In the genomic region with DNA sequence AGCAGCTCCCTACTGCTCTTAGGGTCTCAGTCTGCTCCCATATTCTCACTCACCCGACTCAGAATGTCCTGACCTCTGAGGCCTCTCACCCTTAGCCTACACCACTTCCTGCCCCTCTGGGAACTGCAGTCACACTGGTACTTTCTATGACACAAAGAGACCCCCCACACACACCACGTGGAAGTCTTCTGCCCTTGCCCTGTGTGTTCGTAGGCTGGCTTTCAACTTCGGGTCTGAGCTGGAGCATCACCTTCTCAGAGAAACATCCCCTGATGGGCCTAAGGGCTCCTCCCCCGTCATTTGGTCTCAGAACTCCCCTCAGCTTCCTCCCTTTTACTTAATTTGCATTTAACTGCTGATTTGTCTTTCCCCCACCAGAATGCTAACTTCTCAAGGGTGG, we compare ENCODE assay signal across 8 cellular contexts. TPM values are rescaled to one million over a fixed set of nuclear protein-coding genes. Genes with fewer than 3 reads are reported as not detected.
DNase-seq lines count a peak whose midpoint lies in the region; ATAC-seq, FAIRE-seq and TF ChIP-seq lines count a peak whose summit lies in the region.
"Not testable (repeated sequence)": the region's sequence is repeated elsewhere in the genome, so short reads cannot be mapped to it uniquely, and the experiment has no call there.

No MANE protein-coding gene starts in this region.

- H3K27me3 Mint-ChIP-seq in activated CD4-positive, alpha-beta T cell treated with anti-CD3 and anti-CD28 coated beads, Interleukin-2, amount 10 ng/mL, durations not matched to agents 7 days and 5 days; activated naive CD8-positive, alpha-beta T cell treated with anti-CD3 and anti-CD28 coated beads, Interleukin-2, amount 10 ng/mL, durations not matched to agents 7 days and 5 days: not testable (repeated sequence)

- FAIRE-seq in GM12891 (lab: Jason Lieb, UNC), result peak; percentile 35

- CTCF ChIA-PET in activated CD4-positive, alpha-beta T cell treated with anti-CD3 and anti-CD28 coated beads, Interleukin-2, amount 10 ng/mL, durations not matched to agents 7 days and 5 days (lab: Charles Lee), result not testable (repeated sequence)

- TF ChIP-seq POLR2A in GM12891 (IDR thresholded peaks at IDR 0.05; ENCODE audit: low read depth, low read length), result not testable (repeated sequence)

- not testable (repeated sequence) for H3K9me3 Mint-ChIP-seq in activated CD4-positive, alpha-beta T cell treated with anti-CD3 and anti-CD28 coated beads, Interleukin-2, amount 10 ng/mL, durations not matched to agents 7 days and 5 days; activated naive CD8-positive, alpha-beta T cell treated with anti-CD3 and anti-CD28 coated beads, Interleukin-2, amount 10 ng/mL, durations not matched to agents 7 days and 5 days

- ATAC-seq in GM19328 (IDR thresholded peaks at IDR 0.05; ENCODE audit: unreplicated experiment) (peak; percentile 59), GM21786 (IDR thresholded peaks at IDR 0.05; ENCODE audit: unreplicated experiment) (peak; percentile 75), HG03039 (IDR thresholded peaks at IDR 0.05; ENCODE audit: unreplicated experiment) (peak; percentile 75), HG03521 (IDR thresholded peaks at IDR 0.05; ENCODE audit: unreplicated experiment) (peak; percentile 52)
- peak; percentile 94 for ATAC-seq in activated naive CD8-positive, alpha-beta T cell treated with anti-CD3 and anti-CD28 coated beads, Interleukin-2, amount 10 ng/mL, durations not matched to agents 7 days and 5 days (ENCODE audit: low read depth)

- H3K27ac Mint-ChIP-seq in activated CD4-positive, alpha-beta T cell treated with anti-CD3 and anti-CD28 coated beads, Interleukin-2, amount 10 ng/mL, durations not matched to agents 7 days and 5 days, result peak overlapping the region; percentile 36
- peak overlapping the region; percentile 65 for H3K27ac Mint-ChIP-seq in activated naive CD8-positive, alpha-beta T cell treated with anti-CD3 and anti-CD28 coated beads, Interleukin-2, amount 10 ng/mL, durations not matched to agents 7 days and 5 days

- not testable (repeated sequence) for DNase-seq in GM12891 (ENCODE audit: insufficient read length, low spot score); activated CD4-positive, alpha-beta T cell treated with anti-CD3 and anti-CD28 coated beads, Interleukin-2, amount 10 ng/mL, durations not matched to agents 7 days and 5 days
- peak; percentile 42 for DNase-seq in activated naive CD8-positive, alpha-beta T cell treated with anti-CD3 and anti-CD28 coated beads, Interleukin-2, amount 10 ng/mL, durations not matched to agents 7 days and 5 days
- DNase-seq in stimulated activated CD4-positive, alpha-beta T cell treated with anti-CD3 and anti-CD28 coated beads, Interleukin-4, amount 100 ng/mL, for 48 hours (ENCODE audit: low read depth in 2 of 2), result peak; percentile 8 to 11

- peaks cover 20% of the 10 kb centered on the region for H3K4me1 Mint-ChIP-seq in activated CD4-positive, alpha-beta T cell treated with anti-CD3 and anti-CD28 coated beads, Interleukin-2, amount 10 ng/mL, durations not matched to agents 7 days and 5 days
- H3K4me1 Mint-ChIP-seq in activated naive CD8-positive, alpha-beta T cell treated with anti-CD3 and anti-CD28 coated beads, Interleukin-2, amount 10 ng/mL, durations not matched to agents 7 days and 5 days, result peaks cover 15% of the 10 kb centered on the region

- not testable (repeated sequence) for H3K36me3 Mint-ChIP-seq in activated CD4-positive, alpha-beta T cell treated with anti-CD3 and anti-CD28 coated beads, Interleukin-2, amount 10 ng/mL, durations not matched to agents 7 days and 5 days (ENCODE audit: low read depth); activated naive CD8-positive, alpha-beta T cell treated with anti-CD3 and anti-CD28 coated beads, Interleukin-2, amount 10 ng/mL, durations not matched to agents 7 days and 5 days

- POLR2A ChIA-PET in activated CD4-positive, alpha-beta T cell treated with anti-CD3 and anti-CD28 coated beads, Interleukin-2, amount 10 ng/mL, durations not matched to agents 7 days and 5 days (lab: Charles Lee); activated naive CD8-positive, alpha-beta T cell treated with anti-CD3 and anti-CD28 coated beads, Interleukin-2, amount 10 ng/mL, durations not matched to agents 7 days and 5 days (lab: Charles Lee): not testable (repeated sequence)

- not testable (repeated sequence) for H3K4me3 Mint-ChIP-seq in activated CD4-positive, alpha-beta T cell treated with anti-CD3 and anti-CD28 coated beads, Interleukin-2, amount 10 ng/mL, durations not matched to agents 7 days and 5 days
- H3K4me3 Mint-ChIP-seq in activated naive CD8-positive, alpha-beta T cell treated with anti-CD3 and anti-CD28 coated beads, Interleukin-2, amount 10 ng/mL, durations not matched to agents 7 days and 5 days, result peak overlapping the region; percentile 49

RNA-seq across cellular contexts. Expression of gene DDX11, which starts 22.0 kb away (rescaled TPM):
- 37.9 TPM for polyA plus RNA-seq in GM12891 (2012; ENCODE audit: low read depth, missing spikeins)
- total RNA-seq in activated CD4-positive, alpha-beta T cell treated with anti-CD3 and anti-CD28 coated beads, Interleukin-2, amount 10 ng/mL, durations not matched to agents 7 days and 5 days, result 100 to 1,000 TPM; 143 to 181 TPM
- 100 to 1,000 TPM; 196 TPM for total RNA-seq in activated naive CD8-positive, alpha-beta T cell treated with anti-CD3 and anti-CD28 coated beads, Interleukin-2, amount 10 ng/mL, durations not matched to agents 7 days and 5 days
